Comparison of ENCODE assay signal across 8 cellular contexts in the genomic region with DNA sequence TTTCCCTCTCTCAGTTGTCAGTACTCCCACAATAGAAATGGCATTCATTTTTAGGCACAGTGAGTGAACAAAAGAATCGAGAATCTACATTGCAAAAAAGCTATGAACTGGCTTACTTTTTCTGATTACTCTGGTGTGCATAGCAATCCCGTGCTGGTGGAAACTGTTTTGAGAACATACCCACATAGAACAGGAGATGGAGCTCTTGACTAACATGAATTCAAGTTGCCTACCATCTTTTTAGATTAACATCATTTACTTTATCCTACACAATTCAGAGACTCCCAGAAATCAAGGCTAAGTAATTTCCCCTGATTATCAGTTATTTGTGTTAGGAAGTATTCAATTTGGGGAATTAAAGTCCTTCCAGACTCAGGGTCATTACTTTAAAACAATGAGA.
A peak's percentile ranks its signal among the peaks of the same experiment; 100 is the strongest.
DNase-seq lines count a peak whose midpoint lies in the region; ATAC-seq and TF ChIP-seq lines count a peak whose summit lies in the region.

No MANE protein-coding gene starts in this region.

- H3K9me3 ChIP-seq in tibial artery: no peaks in the 10 kb centered on the region

- peak; percentile 64 to 70 for TF ChIP-seq CTCF in tibial artery (IDR thresholded peaks at IDR 0.05)

- intact Hi-C loops in tibial artery (cut with DNase I; ENCODE audit: low total_unique reads): loop anchor here (2.0 kb wide), 1 partner anchor 735 kb away; no protein-coding TSS in a partner anchor

- no peaks in the 10 kb centered on the region for H3K36me3 ChIP-seq in tibial artery

- H3K27me3 ChIP-seq in tibial artery: no peaks in the 10 kb centered on the region

- no peak for ATAC-seq in activated CD4-positive, CD25-positive, alpha-beta regulatory T cell treated with anti-CD3 and anti-CD28 coated beads, Interleukin-2, amount 50 U/mL, for 24 hours
- no peak for ATAC-seq in GM19397 (IDR thresholded peaks at IDR 0.05; ENCODE audit: unreplicated experiment)

- DNase-seq in ELR (ENCODE audit: low read depth) (peak; percentile 42), HT1080 (ENCODE audit: low read depth) (peak; percentile 57), SKM-1 (lab: John Stamatoyannopoulos, UW; ENCODE audit: unreplicated experiment) (peak; percentile 7), glomerular visceral epithelial cell (ENCODE audit: extremely low spot score) (peak; percentile 45), tibial artery (no peak)
- no peak for DNase-seq in stimulated activated CD4-positive, alpha-beta T cell treated with anti-CD3 and anti-CD28 coated beads, Interleukin-2, amount 100 ng/mL, for 48 hours

- peaks cover 0 to 17% (median 2%) of the 10 kb centered on the region in 4 donors for H3K4me1 ChIP-seq in tibial artery

- H3K4me3 ChIP-seq in tibial artery: no peak overlapping the region

- H3K27ac ChIP-seq in tibial artery: no peak overlapping the region

Comparison
In these comparisons a context has a peak if more than half of its experiments do, and no peak if none do; other contexts are left out.
1. DNase-seq: peak in ELR (single experiment), HT1080 (single experiment), SKM-1 (single experiment) and glomerular visceral epithelial cell (single experiment); none in tibial artery (0 of 2) and stimulated activated CD4-positive, alpha-beta T cell treated with anti-CD3 and anti-CD28 coated beads, Interleukin-2, amount 100 ng/mL, for 48 hours (0 of 2).